Comparison of ENCODE assay signal across 15 cellular contexts in the genomic region with DNA sequence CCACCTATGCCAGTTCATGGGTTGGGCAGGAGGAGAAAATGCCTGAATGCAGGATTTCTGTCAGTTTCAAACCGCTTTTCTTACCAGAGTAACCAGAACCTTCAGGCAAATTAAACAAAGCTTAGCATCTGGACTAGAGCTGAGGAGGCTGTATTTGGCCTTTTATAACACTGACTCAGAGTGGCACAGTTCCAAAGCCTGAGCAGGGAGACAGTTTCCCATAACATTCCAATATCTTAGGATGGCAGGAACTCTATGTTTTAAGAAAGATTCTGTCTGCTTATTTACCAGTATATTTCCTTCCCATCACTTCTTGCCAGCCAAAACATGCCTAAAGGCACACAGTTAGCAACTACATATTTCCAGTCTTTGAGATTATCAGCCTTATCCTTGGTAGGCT. TPM values are rescaled to one million over a fixed set of nuclear protein-coding genes. Genes with fewer than 3 reads are reported as not detected.
A peak's percentile ranks its signal among the peaks of the same experiment; 100 is the strongest.
DNase-seq lines count a peak whose midpoint lies in the region; ATAC-seq, FAIRE-seq and TF ChIP-seq lines count a peak whose summit lies in the region.
"Had no signal": no experiment of that assay in that cellular context is flagged by ENCODE, and none has a peak within 500 bp of the region (broad histone marks: within the 10 kb centered on the region; RNA-seq: fewer than 3 reads in every experiment).

No MANE protein-coding gene starts in this region.

- POLR2A ChIA-PET in MCF 10A (lab: Yijun Ruan, JAX), result interaction anchor here (1.1 kb wide), 1 partner anchor 9 kb away, joined by 4 read pairs; no protein-coding TSS in a partner anchor

- H3K79me2 ChIP-seq in mammary epithelial cell (ENCODE audit: insufficient read depth, low read length), result no peaks in the 10 kb centered on the region
- no peaks in the 10 kb centered on the region for H3K79me2 ChIP-seq in astrocyte (ENCODE audit: insufficient read depth, low read length)

- H3K27me3 ChIP-seq in mammary epithelial cell (ENCODE audit: insufficient read depth, low read length) (no peaks in the 10 kb centered on the region), astrocyte (ENCODE audit: insufficient read depth, low read length) (no peaks in the 10 kb centered on the region), vagina (no peaks in the 10 kb centered on the region), colonic mucosa (no peaks in the 10 kb centered on the region)

- H3K4me1 Mint-ChIP-seq in MCF 10A (ENCODE audit: insufficient read depth, unreplicated experiment) (no peaks in the 10 kb centered on the region), astrocyte (ENCODE audit: low read depth, unreplicated experiment) (peaks cover 29% of the 10 kb centered on the region), type B pancreatic cell (ENCODE audit: unreplicated experiment) (no peaks in the 10 kb centered on the region)
- H3K4me1 Mint-ChIP-seq: activated CD4-positive, alpha-beta T cell treated with anti-CD3 and anti-CD28 coated beads, Interleukin-2, amount 10 ng/mL, durations not matched to agents 24 days and 14 days; B cell had no signal

- H3K27ac ChIP-seq in mammary epithelial cell (ENCODE audit: insufficient read depth, low read depth, low read length), result no peak overlapping the region
- peak overlapping the region; percentile 13 for H3K27ac ChIP-seq in astrocyte (ENCODE audit: low read depth, low read length)
- H3K27ac ChIP-seq in vagina, result peak overlapping the region; percentile 2
- no peak overlapping the region for H3K27ac ChIP-seq in colonic mucosa

- TF ChIP-seq CTCF in MCF 10A (IDR thresholded peaks at IDR 0.05; ENCODE audit: unreplicated experiment) (no peak), mammary epithelial cell (conservative IDR thresholded peaks at IDR 0.05 in 1 of 2, IDR thresholded peaks at IDR 0.05 in 1 of 2; ENCODE audit: extremely low read depth in 1 of 2, insufficient read depth in 1 of 2, low read depth in 1 of 2, low read length in 2 of 2) (no peak), astrocyte (IDR thresholded peaks at IDR 0.05; ENCODE audit: insufficient read depth, low read depth, low read length) (no peak), vagina (IDR thresholded peaks at IDR 0.05) (no peak), type B pancreatic cell (conservative IDR thresholded peaks at IDR 0.05) (no peak), colonic mucosa (IDR thresholded peaks at IDR 0.05) (no peak)

- in situ Hi-C loops in mammary epithelial cell (cut with MboI; ENCODE audit: low sequenced_read_pairs in 2 of 2), result no loop called here

- DNase-seq in MCF 10A (ENCODE audit: unreplicated experiment) (peak; percentile 20), mammary epithelial cell (no peak), astrocyte (ENCODE audit: low read depth) (peak; percentile 77), inferior parietal cortex (ENCODE audit: extremely low spot score) (peak; percentile 54), vagina (ENCODE audit: extremely low spot score in 2 of 2) (no peak), type B pancreatic cell (ENCODE audit: extremely low spot score, unreplicated experiment) (no peak), colonic mucosa (no peak)
- DNase-seq: activated CD4-positive, alpha-beta T cell treated with anti-CD3 and anti-CD28 coated beads, Interleukin-2, amount 10 ng/mL, durations not matched to agents 24 days and 14 days; activated gamma-delta T cell; effector CD4-positive, alpha-beta T cell; NCI-H187 treated with DMSO at 0.1 percent for 48 hours; stimulated activated CD4-positive, alpha-beta T cell treated with anti-CD3 and anti-CD28 coated beads, Interleukin-15, amount 100 ng/mL, for 24 hours had no signal

- H3K36me3 Mint-ChIP-seq in MCF 10A (ENCODE audit: insufficient read depth, unreplicated experiment) (peaks cover 100% of the 10 kb centered on the region), astrocyte (ENCODE audit: low read depth, unreplicated experiment) (peaks cover 49% of the 10 kb centered on the region), type B pancreatic cell (peaks cover 56% of the 10 kb centered on the region)

- H2AFZ ChIP-seq in mammary epithelial cell (ENCODE audit: low read depth, low read length), result no peak overlapping the region
- no peak overlapping the region for H2AFZ ChIP-seq in astrocyte (ENCODE audit: low read depth, low read length)

- no peaks in the 10 kb centered on the region for H3K4me1 ChIP-seq in mammary epithelial cell (ENCODE audit: insufficient read depth, low read length)
- peaks cover 8% of the 10 kb centered on the region for H3K4me1 ChIP-seq in astrocyte (ENCODE audit: insufficient read depth, low read length)
- peaks cover 8% of the 10 kb centered on the region for H3K4me1 ChIP-seq in vagina
- H3K4me1 ChIP-seq in colonic mucosa, result no peaks in the 10 kb centered on the region

- H3K27me3 Mint-ChIP-seq in MCF 10A (ENCODE audit: insufficient read depth, unreplicated experiment), result no peaks in the 10 kb centered on the region
- no peaks in the 10 kb centered on the region for H3K27me3 Mint-ChIP-seq in astrocyte (ENCODE audit: low read depth, unreplicated experiment)
- H3K27me3 Mint-ChIP-seq in type B pancreatic cell, result no peaks in the 10 kb centered on the region
- H3K27me3 Mint-ChIP-seq: activated CD4-positive, alpha-beta T cell treated with anti-CD3 and anti-CD28 coated beads, Interleukin-2, amount 10 ng/mL, durations not matched to agents 24 days and 14 days; B cell had no signal

- H3K36me3 ChIP-seq in mammary epithelial cell (ENCODE audit: insufficient read depth, low read length) (peaks cover 61% of the 10 kb centered on the region), astrocyte (ENCODE audit: insufficient read depth, low read length) (peaks cover 92% of the 10 kb centered on the region), vagina (peaks cover 15 to 100% of the 10 kb centered on the region in 2 donors), colonic mucosa (peaks cover 56% of the 10 kb centered on the region)

- FAIRE-seq in astrocyte (lab: Jason Lieb, UNC), result no peak
- FAIRE-seq: G401.6 had no signal

- no peak overlapping the region for H3K4me3 Mint-ChIP-seq in MCF 10A (ENCODE audit: unreplicated experiment)
- H3K4me3 Mint-ChIP-seq in astrocyte (ENCODE audit: unreplicated experiment), result no peak overlapping the region
- no peak overlapping the region for H3K4me3 Mint-ChIP-seq in type B pancreatic cell
- H3K4me3 Mint-ChIP-seq: activated CD4-positive, alpha-beta T cell treated with anti-CD3 and anti-CD28 coated beads, Interleukin-2, amount 10 ng/mL, durations not matched to agents 24 days and 14 days; B cell had no signal

- BruUV-seq in MCF 10A (replicated peaks; lab: Mats Ljungman, UMichigan), result no TSS peak
- no TSS peak for BruUV-seq in mammary epithelial cell (replicated peaks; lab: Mats Ljungman, UMichigan)

- H3K9me3 Mint-ChIP-seq in MCF 10A (ENCODE audit: unreplicated experiment) (no peaks in the 10 kb centered on the region), astrocyte (ENCODE audit: unreplicated experiment) (no peaks in the 10 kb centered on the region), type B pancreatic cell (no peaks in the 10 kb centered on the region)
- H3K9me3 Mint-ChIP-seq: activated CD4-positive, alpha-beta T cell treated with anti-CD3 and anti-CD28 coated beads, Interleukin-2, amount 10 ng/mL, durations not matched to agents 24 days and 14 days had no signal

- H4K20me1 ChIP-seq in mammary epithelial cell (ENCODE audit: insufficient read depth, low read length), result no peaks in the 10 kb centered on the region
- H4K20me1 ChIP-seq in astrocyte (ENCODE audit: insufficient read depth, low read length), result peaks cover 54% of the 10 kb centered on the region

- H3K4me3 ChIP-seq in mammary epithelial cell (replicated peaks in 1 of 3; ENCODE audit: insufficient read depth in 1 of 3, low read depth in 2 of 3, low read length in 3 of 3) (no peak overlapping the region), astrocyte (ENCODE audit: insufficient read depth, low read depth, low read length) (no peak overlapping the region), vagina (no peak overlapping the region), colonic mucosa (no peak overlapping the region)

- dilution Hi-C loops in mammary epithelial cell (cut with HindIII; ENCODE audit: low sequenced_read_pairs), result loop anchor here (5.0 kb wide), 2 partner anchors 39 to 46 kb away; no protein-coding TSS in a partner anchor

- TF ChIP-seq POLR2A in vagina (IDR thresholded peaks at IDR 0.05), result no peak

- H3K4me2 ChIP-seq in mammary epithelial cell (ENCODE audit: insufficient read depth, low read depth, low read length) (no peak overlapping the region), astrocyte (ENCODE audit: low read length) (peak overlapping the region; percentile 21)

- H3K9ac ChIP-seq in mammary epithelial cell (ENCODE audit: insufficient read depth, low read length), result no peak overlapping the region
- peak overlapping the region; percentile 24 for H3K9ac ChIP-seq in astrocyte (ENCODE audit: low read length)
- no peak overlapping the region for H3K9ac ChIP-seq in colonic mucosa (ENCODE audit: low read depth in 2 of 2, low read length in 2 of 2)

- CTCF ChIA-PET in MCF 10A (lab: Yijun Ruan, JAX) (interaction anchor here (0.9 kb wide), 1 partner anchor 35 kb away, joined by 3 read pairs; no protein-coding TSS in a partner anchor), mammary epithelial cell (lab: Charles Lee; ENCODE audit: low non-redundant PET) (no interaction called here)

- H3K27ac Mint-ChIP-seq in MCF 10A (ENCODE audit: low read depth, unreplicated experiment) (no peak overlapping the region), astrocyte (ENCODE audit: unreplicated experiment) (no peak overlapping the region), type B pancreatic cell (no peak overlapping the region)
- H3K27ac Mint-ChIP-seq: activated CD4-positive, alpha-beta T cell treated with anti-CD3 and anti-CD28 coated beads, Interleukin-2, amount 10 ng/mL, durations not matched to agents 24 days and 14 days; B cell had no signal

- no peak for ATAC-seq in GM19023 (IDR thresholded peaks at IDR 0.05; ENCODE audit: unreplicated experiment)

- whole genome bisulfite sequencing in mammary epithelial cell (ENCODE audit: low coverage, missing lambda C conversion rate), result 25% methylated on average over 1 of the region's 1 CpG

- intact Hi-C loops in MCF 10A (cut with micrococcal nuclease), result no loop called here
- intact Hi-C loops in mammary epithelial cell (cut with micrococcal nuclease), result no loop called here
- intact Hi-C loops in vagina (cut with DNase I), result no loop called here
- intact Hi-C loops in colonic mucosa (cut with DNase I), result no loop called here

- H3K9me3 ChIP-seq in mammary epithelial cell (replicated peaks; ENCODE audit: insufficient read depth, low read length), result no peaks in the 10 kb centered on the region
- H3K9me3 ChIP-seq in astrocyte (ENCODE audit: insufficient read depth, low read depth, low read length), result no peaks in the 10 kb centered on the region
- H3K9me3 ChIP-seq in vagina, result no peaks in the 10 kb centered on the region
- H3K9me3 ChIP-seq in colonic mucosa, result no peaks in the 10 kb centered on the region

RNA-seq across cellular contexts. Expression of a gene that starts 46.8 kb away (rescaled TPM):
- total RNA-seq in MCF 10A (2022), result 154 and 181 TPM in 2 replicates
- 100 to 1,000 TPM; 128 to 158 TPM for total RNA-seq in mammary epithelial cell
- polyA plus RNA-seq in mammary epithelial cell, result 35.6 TPM
- polyA minus RNA-seq in mammary epithelial cell, result 325 TPM
- total RNA-seq in astrocyte, result 133 and 153 TPM in 2 replicates
- 157 TPM for total RNA-seq in vagina
- total RNA-seq in type B pancreatic cell (ENCODE audit: low replicate concordance), result 108 and 110 TPM in 2 replicates
- total RNA-seq in colonic mucosa, result 100 to 1,000 TPM in 1 of 2 donors, 10 to 100 TPM in 1; 97.7 to 114 TPM

Comparison
In these comparisons a context has a peak if more than half of its experiments do, and no peak if none do; other contexts are left out.
1. DNase-seq: peak in MCF 10A (single experiment), astrocyte (single experiment) and inferior parietal cortex (single experiment); none in mammary epithelial cell (single experiment), vagina (0 of 2), type B pancreatic cell (single experiment) and colonic mucosa (single experiment).
2. H3K27ac ChIP-seq: peak in astrocyte (single experiment) and vagina (single experiment); none in mammary epithelial cell (single experiment) and colonic mucosa (single experiment).